In genomic region chr18:37524546-37525301, GRCh38 we compare ENCODE assay signal across 20 cellular contexts. TPM values are rescaled to one million over a fixed set of nuclear protein-coding genes. Genes with fewer than 3 reads are reported as not detected.
DNase-seq lines count a peak whose midpoint lies in the region; ATAC-seq, FAIRE-seq and TF ChIP-seq lines count a peak whose summit lies in the region.
"Had no signal": no experiment of that assay in that cellular context is flagged by ENCODE, and none has a peak within 500 bp of the region (broad histone marks: within the 10 kb centered on the region; RNA-seq: fewer than 3 reads in every experiment).

No MANE protein-coding gene starts in this region.

- H3K27me3 Mint-ChIP-seq in stimulated activated memory B cell treated with anti-CD40 and anti-IgM and Interleukin-4, amounts not matched to agents 10 μg/mL and 1 μg/mL and 100 μg/mL, for 72 hours, result peaks cover 42% of the 10 kb centered on the region

- H3K4me3 ChIP-seq in A549 (peak overlapping the region; percentile 26; the same call in 1 of the 3 replicates), ectodermal cell (ENCODE audit: insufficient read depth, low read depth, low read length) (peak overlapping the region; percentile 25)

- TF ChIP-seq RAD21 in A549 (conservative IDR thresholded peaks at IDR 0.05 in 1 of 2, IDR thresholded peaks at IDR 0.05 in 1 of 2), result no peak

- peaks cover 32% of the 10 kb centered on the region for H3K27me3 ChIP-seq in ectodermal cell (ENCODE audit: control insufficient read depth, insufficient read depth, low read length, poor library complexity, severe bottlenecking)

- CTCF ChIA-PET in A549 (lab: Yijun Ruan, JAX), result no interaction called here

- TF ChIP-seq EP300 in A549 (IDR thresholded peaks at IDR 0.05), result no peak

- no peak overlapping the region for H3K4me3 Mint-ChIP-seq in stimulated activated memory B cell treated with anti-CD40 and anti-IgM and Interleukin-4, amounts not matched to agents 10 μg/mL and 1 μg/mL and 100 μg/mL, for 72 hours
- H3K4me3 Mint-ChIP-seq: activated naive CD8-positive, alpha-beta T cell treated with anti-CD3 and anti-CD28 coated beads for 36 hours; activated T-cell treated with anti-CD3 and anti-CD28 coated beads, Interleukin-2, amount 50 U/mL, for 4 hours; central memory CD8-positive, alpha-beta T cell; stimulated activated naive CD8-positive, alpha-beta T cell treated with anti-CD3 and anti-CD28 coated beads, Interleukin-15, Interleukin-2, amounts not matched to agents 100 ng/mL and 50 ng/mL, for 24 hours had no signal

- 21% methylated on average over 34 of the region's 61 CpGs for WGBS in A549 (ENCODE audit: missing lambda C conversion rate)
- 18 to 22% methylated on average over 61 of the region's 61 CpGs for WGBS in ectodermal cell, 2 experiments

- ATAC-seq in A549 (peak; percentile 58 to 67; a peak in 4 of 6 replicates), HG02759 (IDR thresholded peaks at IDR 0.05; ENCODE audit: unreplicated experiment) (peak; percentile 43), HG03045 (IDR thresholded peaks at IDR 0.05; ENCODE audit: unreplicated experiment) (no peak)
- ATAC-seq in stimulated activated memory B cell treated with anti-CD40 and anti-IgM and Interleukin-4, amounts not matched to agents 10 μg/mL and 1 μg/mL and 100 μg/mL, for 72 hours, result no peak
- ATAC-seq: activated T-cell treated with anti-CD3 and anti-CD28 coated beads, Interleukin-2, amount 50 U/mL, for 4 hours had no signal

- H3K27ac Mint-ChIP-seq in stimulated activated memory B cell treated with anti-CD40 and anti-IgM and Interleukin-4, amounts not matched to agents 10 μg/mL and 1 μg/mL and 100 μg/mL, for 72 hours, result no peak overlapping the region
- H3K27ac Mint-ChIP-seq: activated naive CD8-positive, alpha-beta T cell treated with anti-CD3 and anti-CD28 coated beads for 36 hours; stimulated activated naive CD8-positive, alpha-beta T cell treated with anti-CD3 and anti-CD28 coated beads, Interleukin-15, Interleukin-2, amounts not matched to agents 100 ng/mL and 50 ng/mL, for 24 hours had no signal

- TF ChIP-seq CTCF in A549 (IDR thresholded peaks at IDR 0.05), result no peak

- no peak for FAIRE-seq in A549 (lab: Jason Lieb, UNC)
- FAIRE-seq: GM18507, islet of Langerhans had no signal

- H3K36me3 ChIP-seq in ectodermal cell (ENCODE audit: control insufficient read depth, insufficient read depth, low read length), result no peaks in the 10 kb centered on the region
- H3K36me3 ChIP-seq: spleen had no signal

- peaks cover 14% of the 10 kb centered on the region for H3K4me1 Mint-ChIP-seq in stimulated activated memory B cell treated with anti-CD40 and anti-IgM and Interleukin-4, amounts not matched to agents 10 μg/mL and 1 μg/mL and 100 μg/mL, for 72 hours
- H3K4me1 Mint-ChIP-seq: central memory CD8-positive, alpha-beta T cell had no signal

- H3K27ac ChIP-seq in A549 (no peak overlapping the region), ectodermal cell (ENCODE audit: insufficient read depth, low read depth, low read length, poor library complexity, severe bottlenecking) (no peak overlapping the region)
- H3K27ac ChIP-seq: HL-60, spleen had no signal

- peak overlapping the region; percentile 61 for H3K4me2 ChIP-seq in A549

- H3K36me3 Mint-ChIP-seq in stimulated activated memory B cell treated with anti-CD40 and anti-IgM and Interleukin-4, amounts not matched to agents 10 μg/mL and 1 μg/mL and 100 μg/mL, for 72 hours, result no peaks in the 10 kb centered on the region
- H3K36me3 Mint-ChIP-seq: activated naive CD8-positive, alpha-beta T cell treated with anti-CD3 and anti-CD28 coated beads for 36 hours had no signal

- DNase-seq in A549 (ENCODE audit: low read depth in 1 of 2, low spot score in 1 of 2), result no peak
- DNase-seq in left kidney (ENCODE audit: low read depth, low spot score), result peak; percentile 62
- no peak for DNase-seq in NCI-H2081 (lab: John Stamatoyannopoulos, UW)
- no peak for DNase-seq in stimulated activated CD4-positive, alpha-beta T cell treated with anti-CD3 and anti-CD28 coated beads, Interleukin-4, amount 100 ng/mL, for 4 hours
- DNase-seq: activated naive CD8-positive, alpha-beta T cell treated with anti-CD3 and anti-CD28 coated beads for 36 hours; activated T-cell treated with anti-CD3 and anti-CD28 coated beads, Interleukin-2, amount 50 U/mL, for 4 hours; Caco-2; Kasumi-1; NCI-H1417; NCI-H510A; spleen had no signal

- no peaks in the 10 kb centered on the region for H3K9me3 Mint-ChIP-seq in stimulated activated memory B cell treated with anti-CD40 and anti-IgM and Interleukin-4, amounts not matched to agents 10 μg/mL and 1 μg/mL and 100 μg/mL, for 72 hours
- H3K9me3 Mint-ChIP-seq: activated naive CD8-positive, alpha-beta T cell treated with anti-CD3 and anti-CD28 coated beads for 36 hours; activated T-cell treated with anti-CD3 and anti-CD28 coated beads, Interleukin-2, amount 50 U/mL, for 4 hours; central memory CD8-positive, alpha-beta T cell; stimulated activated naive CD8-positive, alpha-beta T cell treated with anti-CD3 and anti-CD28 coated beads, Interleukin-15, Interleukin-2, amounts not matched to agents 100 ng/mL and 50 ng/mL, for 24 hours had no signal

- POLR2A ChIA-PET in A549 (lab: Yijun Ruan, JAX), result no interaction called here

- H3K4me1 ChIP-seq in A549 (no peaks in the 10 kb centered on the region), ectodermal cell (ENCODE audit: control insufficient read depth, insufficient read depth, low read length) (peaks cover 18% of the 10 kb centered on the region)
- H3K4me1 ChIP-seq: Caco-2 had no signal

- TF ChIP-seq POLR2A in A549 (IDR thresholded peaks at IDR 0.05; ENCODE audit: low read length), result no peak

- H3K9me3 ChIP-seq in A549 (no peaks in the 10 kb centered on the region), ectodermal cell (ENCODE audit: control insufficient read depth, low read length) (no peaks in the 10 kb centered on the region)
- H3K9me3 ChIP-seq: Caco-2, spleen had no signal

TF ChIP-seq in A549, 52 proteins besides CTCF, POLR2A, EP300 and RAD21:
- no peak for TF ChIP-seq E2F6 (IDR thresholded peaks at IDR 0.05; ENCODE audit: borderline replicate concordance, low read depth)
- no peak for TF ChIP-seq NFE2L2 (conservative IDR thresholded peaks at IDR 0.05; ENCODE audit: low read length)
- no peak for TF ChIP-seq SREBF2 (IDR thresholded peaks at IDR 0.05)

RNA-seq across cellular contexts. Expression of gene CELF4, which starts 40.9 kb away (rescaled TPM):
- 0.08 TPM in 1 of 2 replicates, not detected in the other for polyA plus RNA-seq in A549 (2011; rRNA removed)
- polyA plus RNA-seq in A549 (2012; cell fraction: cytosol; rRNA removed), result 0.03 TPM in 1 of 2 replicates, not detected in the other
- polyA plus RNA-seq in A549 (2012; cell fraction: nucleus; rRNA removed), result 0.02 and 0.11 TPM in 2 replicates
- polyA plus RNA-seq in A549 (2017; fragmentation: RNase III; extraction: RNeasy Plus Mini Kit Qiagen cat#74134 plus additional on column Dnase treatment), result not detected in 3 replicates
- not detected in 2 replicates for polyA minus RNA-seq in A549 (2011; rRNA and poly(A)+ RNA removed)
- polyA plus RNA-seq in ectodermal cell (2013, experiment 1 of 4), result 1.2 TPM
- 0.85 TPM for polyA plus RNA-seq in ectodermal cell (2013, experiment 2 of 4)
- polyA plus RNA-seq in ectodermal cell (2013, experiment 3 of 4), result 1.1 TPM
- 1.0 TPM for polyA plus RNA-seq in ectodermal cell (2013, experiment 4 of 4)

Comparison
In these comparisons a context has a peak if more than half of its experiments do, and no peak if none do; other contexts are left out.
1. ATAC-seq: peak in A549 (2 of 2) and HG02759 (single experiment); none in stimulated activated memory B cell treated with anti-CD40 and anti-IgM and Interleukin-4, amounts not matched to agents 10 μg/mL and 1 μg/mL and 100 μg/mL, for 72 hours (single experiment) and HG03045 (single experiment).